ENCODE assay signal across 13 cellular contexts in the genomic region with DNA sequence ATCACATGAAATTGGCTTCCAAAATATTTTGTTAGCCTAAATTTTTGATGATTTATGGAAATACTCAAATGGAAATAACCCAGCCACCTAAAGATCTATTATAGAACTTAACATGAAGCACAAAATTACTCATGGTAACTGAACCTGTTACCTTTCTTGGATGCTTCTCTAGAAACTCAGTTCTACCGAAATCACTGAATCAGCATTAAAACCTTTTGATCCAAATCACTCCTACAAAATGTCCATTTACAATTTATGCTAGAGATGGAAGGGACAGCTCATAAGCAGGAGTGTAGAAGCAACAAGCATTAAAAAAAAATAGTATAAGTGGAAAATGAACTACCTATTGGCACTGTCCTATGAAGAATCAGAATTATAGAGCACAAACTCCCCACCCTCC. TPM values are rescaled to one million over a fixed set of nuclear protein-coding genes. Genes with fewer than 3 reads are reported as not detected.
DNase-seq lines count a peak whose midpoint lies in the region; ATAC-seq, FAIRE-seq and TF ChIP-seq lines count a peak whose summit lies in the region.
"Had no signal": no experiment of that assay in that cellular context is flagged by ENCODE, and none has a peak within 500 bp of the region (broad histone marks: within the 10 kb centered on the region; RNA-seq: fewer than 3 reads in every experiment).

No MANE protein-coding gene starts in this region.

- POLR2A ChIA-PET in PC-9 (lab: Charles Lee; ENCODE audit: unreplicated experiment) = no interaction called here
- POLR2A ChIA-PET in endothelial cell of umbilical vein (lab: Charles Lee) = no interaction called here

- CTCF ChIA-PET in activated naive CD4-positive, alpha-beta T cell treated with anti-CD3 and anti-CD28 coated beads for 36 hours (lab: Charles Lee) = interaction anchor here (0.9 to 1.6 kb wide), 3 partner anchors 7 to 28 kb away, joined by 4 to 7 read pairs (median 5); no protein-coding TSS in a partner anchor
- CTCF ChIA-PET in PC-9 (lab: Charles Lee) (interaction anchor here (0.7 kb wide), 1 partner anchor 79 kb away, joined by 5 read pairs; no protein-coding TSS in a partner anchor), endothelial cell of umbilical vein (lab: Charles Lee) (interaction anchor here (3.3 kb wide), 1 partner anchor 15 kb away, joined by 7 read pairs; no protein-coding TSS in a partner anchor)

- no peak for ATAC-seq in stimulated activated memory B cell treated with anti-CD40 and anti-IgM and Interleukin-4, amounts not matched to agents 10 μg/mL and 1 μg/mL and 100 μg/mL, for 72 hours
- ATAC-seq in HG02571 (IDR thresholded peaks at IDR 0.05; ENCODE audit: unreplicated experiment) (no peak), HG02642 (IDR thresholded peaks at IDR 0.05; ENCODE audit: poor library complexity, unreplicated experiment) (no peak)
- ATAC-seq: left lobe of liver had no signal

- peaks cover 60% of the 10 kb centered on the region for H3K4me1 Mint-ChIP-seq in activated naive CD4-positive, alpha-beta T cell treated with anti-CD3 and anti-CD28 coated beads for 36 hours (ENCODE audit: low read depth)
- H3K4me1 Mint-ChIP-seq in stimulated activated memory B cell treated with anti-CD40 and anti-IgM and Interleukin-4, amounts not matched to agents 10 μg/mL and 1 μg/mL and 100 μg/mL, for 72 hours = peaks cover 41% of the 10 kb centered on the region

- H3K9me2 ChIP-seq in PC-9 (ENCODE audit: insufficient read depth) = no peaks in the 10 kb centered on the region

- H3K4me3 ChIP-seq in PC-9 = peak overlapping the region; percentile 87; the same call in 1 of the 2 replicates
- H3K4me3 ChIP-seq in endothelial cell of umbilical vein (replicated peaks in 1 of 3; ENCODE audit: insufficient read depth in 1 of 3, low read depth in 1 of 3, low read length in 3 of 3) = no peak overlapping the region

- no peak overlapping the region for H3K27ac Mint-ChIP-seq in activated naive CD4-positive, alpha-beta T cell treated with anti-CD3 and anti-CD28 coated beads for 36 hours
- no peak overlapping the region for H3K27ac Mint-ChIP-seq in stimulated activated memory B cell treated with anti-CD40 and anti-IgM and Interleukin-4, amounts not matched to agents 10 μg/mL and 1 μg/mL and 100 μg/mL, for 72 hours
- H3K27ac Mint-ChIP-seq: dendritic cell treated with granulocyte-macrophage colony-stimulating factor and Interleukin-4, amounts not matched to agents 40 ng/mL and 50 ng/mL, for 4 days had no signal

- no peak overlapping the region for H3K9ac ChIP-seq in endothelial cell of umbilical vein (replicated peaks; ENCODE audit: extremely low read depth, insufficient read depth, low read length)

- H3K4me3 Mint-ChIP-seq in activated naive CD4-positive, alpha-beta T cell treated with anti-CD3 and anti-CD28 coated beads for 36 hours = peak overlapping the region; percentile 55
- H3K4me3 Mint-ChIP-seq in stimulated activated memory B cell treated with anti-CD40 and anti-IgM and Interleukin-4, amounts not matched to agents 10 μg/mL and 1 μg/mL and 100 μg/mL, for 72 hours = peak overlapping the region; percentile 32
- H3K4me3 Mint-ChIP-seq: dendritic cell treated with granulocyte-macrophage colony-stimulating factor and Interleukin-4, amounts not matched to agents 40 ng/mL and 50 ng/mL, for 4 days had no signal

- H3K79me2 ChIP-seq in PC-9 (ENCODE audit: low read depth) (peaks cover 79% of the 10 kb centered on the region), endothelial cell of umbilical vein (ENCODE audit: control insufficient read depth, insufficient read depth, low read length) (peaks cover 84% of the 10 kb centered on the region)

- H3K36me3 ChIP-seq in PC-9 (ENCODE audit: low read depth) (peaks cover 41% of the 10 kb centered on the region), endothelial cell of umbilical vein (ENCODE audit: control insufficient read depth in 2 of 2, extremely low read depth in 1 of 2, insufficient read depth in 2 of 2, low read length in 2 of 2) (peaks cover 0 to 5% of the 10 kb centered on the region in 2 experiments)

- dilution Hi-C loops in endothelial cell of umbilical vein (cut with MboI; ENCODE audit: extremely low pct_ligation_motif_present, low sequenced_read_pairs) = no loop called here

- H3K9me3 ChIP-seq in PC-9 (ENCODE audit: insufficient read depth, low read depth) (peaks cover 4% of the 10 kb centered on the region; the same call in 1 of the 2 replicates), endothelial cell of umbilical vein (replicated peaks; ENCODE audit: control insufficient read depth, insufficient read depth, low read length) (no peaks in the 10 kb centered on the region)

- DNase-seq in activated naive CD4-positive, alpha-beta T cell treated with anti-CD3 and anti-CD28 coated beads for 36 hours = no peak
- no peak for DNase-seq in activated naive CD4-positive, alpha-beta T cell treated with Interleukin-2 at 50 U/mL for 16 hours
- DNase-seq in PC-9 = no peak
- DNase-seq in endothelial cell of umbilical vein (ENCODE audit: low read depth, low spot score) = no peak
- DNase-seq in dermis blood vessel endothelial cell = no peak
- DNase-seq: activated effector memory CD4-positive, alpha-beta T cell treated with Interleukin-2 at 50 U/mL for 16 hours; foreskin melanocyte; posterior cingulate gyrus had no signal

- peaks cover 51% of the 10 kb centered on the region for H4K20me1 ChIP-seq in PC-9 (ENCODE audit: insufficient read depth)
- no peaks in the 10 kb centered on the region for H4K20me1 ChIP-seq in endothelial cell of umbilical vein (replicated peaks; ENCODE audit: control insufficient read depth, extremely low read depth, insufficient read depth, low read length)

- H3K27me3 ChIP-seq in PC-9 (ENCODE audit: insufficient read depth, low read depth) (no peaks in the 10 kb centered on the region), endothelial cell of umbilical vein (ENCODE audit: control insufficient read depth in 2 of 2, insufficient read depth in 2 of 2, low read length in 2 of 2) (no peaks in the 10 kb centered on the region)

- no peaks in the 10 kb centered on the region for H3K9me1 ChIP-seq in endothelial cell of umbilical vein (replicated peaks; ENCODE audit: control insufficient read depth, extremely low read depth, insufficient read depth, low read length)

- H3K27ac ChIP-seq in PC-9 (no peak overlapping the region), endothelial cell of umbilical vein (ENCODE audit: insufficient read depth, low read depth, low read length) (no peak overlapping the region)

- peaks cover 45% of the 10 kb centered on the region for H3K36me3 Mint-ChIP-seq in activated naive CD4-positive, alpha-beta T cell treated with anti-CD3 and anti-CD28 coated beads for 36 hours (ENCODE audit: low read depth)
- H3K36me3 Mint-ChIP-seq in stimulated activated memory B cell treated with anti-CD40 and anti-IgM and Interleukin-4, amounts not matched to agents 10 μg/mL and 1 μg/mL and 100 μg/mL, for 72 hours = peaks cover 23% of the 10 kb centered on the region

- H3K9me3 Mint-ChIP-seq in activated naive CD4-positive, alpha-beta T cell treated with anti-CD3 and anti-CD28 coated beads for 36 hours = no peaks in the 10 kb centered on the region
- H3K9me3 Mint-ChIP-seq in stimulated activated memory B cell treated with anti-CD40 and anti-IgM and Interleukin-4, amounts not matched to agents 10 μg/mL and 1 μg/mL and 100 μg/mL, for 72 hours = no peaks in the 10 kb centered on the region
- H3K9me3 Mint-ChIP-seq: dendritic cell treated with granulocyte-macrophage colony-stimulating factor and Interleukin-4, amounts not matched to agents 40 ng/mL and 50 ng/mL, for 4 days had no signal

- no peak for TF ChIP-seq POLR2A in endothelial cell of umbilical vein (IDR thresholded peaks at IDR 0.05; ENCODE audit: low read depth, low read length)

- intact Hi-C loops in activated naive CD4-positive, alpha-beta T cell treated with anti-CD3 and anti-CD28 coated beads for 36 hours (cut with micrococcal nuclease) = loop anchor here (5.0 kb wide), 2 partner anchors 298 to 618 kb away; a partner anchor contains a TSS
- intact Hi-C loops in PC-9 (cut with micrococcal nuclease; ENCODE audit: unreplicated experiment) = loop anchor here (10.0 kb wide), 2 partner anchors 300 to 680 kb away; no protein-coding TSS in a partner anchor
- intact Hi-C loops in endothelial cell of umbilical vein (cut with micrococcal nuclease) = loop anchor here (5.0 kb wide), 2 partner anchors 888 to 1453 kb away; a partner anchor contains a TSS

- peaks cover 21% of the 10 kb centered on the region for H3K4me1 ChIP-seq in PC-9 (replicated peaks; ENCODE audit: insufficient read depth)
- H3K4me1 ChIP-seq in endothelial cell of umbilical vein (ENCODE audit: control insufficient read depth, extremely low read depth, insufficient read depth, low read length) = peaks cover 14% of the 10 kb centered on the region

- BruUV-seq in PC-9 (replicated peaks; lab: Mats Ljungman, UMichigan) (no TSS peak), endothelial cell of umbilical vein (replicated peaks; lab: Mats Ljungman, UMichigan) (no TSS peak)

- FAIRE-seq in endothelial cell of umbilical vein (lab: Jason Lieb, UNC) = no peak

- TF ChIP-seq CTCF in PC-9 (conservative IDR thresholded peaks at IDR 0.05) (no peak), endothelial cell of umbilical vein (IDR thresholded peaks at IDR 0.05; ENCODE audit: extremely low read depth in 1 of 2, insufficient read depth in 1 of 2, low read depth in 1 of 2, low read length in 2 of 2) (no peak)

- H2AFZ ChIP-seq in PC-9 (no peak overlapping the region), endothelial cell of umbilical vein (ENCODE audit: low read depth, low read length) (no peak overlapping the region)

- H3K27me3 Mint-ChIP-seq in activated naive CD4-positive, alpha-beta T cell treated with anti-CD3 and anti-CD28 coated beads for 36 hours (ENCODE audit: low read depth) = no peaks in the 10 kb centered on the region
- H3K27me3 Mint-ChIP-seq in stimulated activated memory B cell treated with anti-CD40 and anti-IgM and Interleukin-4, amounts not matched to agents 10 μg/mL and 1 μg/mL and 100 μg/mL, for 72 hours = no peaks in the 10 kb centered on the region
- H3K27me3 Mint-ChIP-seq: dendritic cell treated with granulocyte-macrophage colony-stimulating factor and Interleukin-4, amounts not matched to agents 40 ng/mL and 50 ng/mL, for 4 days had no signal

- H3K4me2 ChIP-seq in PC-9 (peak overlapping the region; percentile 82), endothelial cell of umbilical vein (ENCODE audit: insufficient read depth, low read length) (peak overlapping the region; percentile 96)

- H3F3A ChIP-seq in PC-9 (ENCODE audit: insufficient read depth, low read depth) = peaks cover 10% of the 10 kb centered on the region; the same call in 1 of the 2 replicates

RNA-seq across cellular contexts. Expression of a gene that starts 2.1 kb away (rescaled TPM):
- total RNA-seq in activated naive CD4-positive, alpha-beta T cell treated with anti-CD3 and anti-CD28 coated beads for 36 hours = 100 to 1,000 TPM; 123 to 128 TPM
- total RNA-seq in PC-9 (2021) = 94.1 and 119 TPM in 2 replicates
- 99.5 and 123 TPM in 2 replicates for total RNA-seq in endothelial cell of umbilical vein
- polyA plus RNA-seq in endothelial cell of umbilical vein = 51.5 and 58.2 TPM in 2 replicates
- 51.0 and 53.9 TPM in 2 replicates for polyA plus RNA-seq in endothelial cell of umbilical vein (2011; cell fraction: cytosol; rRNA removed)
- polyA plus RNA-seq in endothelial cell of umbilical vein (2011; cell fraction: nucleus; rRNA removed) = 173 and 174 TPM in 2 replicates
- 92.4 and 98.1 TPM in 2 replicates for polyA plus RNA-seq in endothelial cell of umbilical vein (2012)
- 376 and 386 TPM in 2 replicates for polyA minus RNA-seq in endothelial cell of umbilical vein
- 60.0 TPM for polyA minus RNA-seq in endothelial cell of umbilical vein (2011; cell fraction: cytosol; rRNA and poly(A)+ RNA removed)
- 236 and 283 TPM in 2 replicates for polyA minus RNA-seq in endothelial cell of umbilical vein (2011; cell fraction: nucleus; rRNA and poly(A)+ RNA removed)
- 134 and 159 TPM in 2 replicates for total RNA-seq in dermis blood vessel endothelial cell

RNA-seq across cellular contexts. Expression of a gene that starts 3.3 kb away (rescaled TPM):
- total RNA-seq in activated naive CD4-positive, alpha-beta T cell treated with anti-CD3 and anti-CD28 coated beads for 36 hours = 10 to 100 TPM; 17.0 to 17.2 TPM
- total RNA-seq in PC-9 (2021) (24.5 and 27.2 TPM in 2 replicates), endothelial cell of umbilical vein (34.7 and 36.5 TPM in 2 replicates), dermis blood vessel endothelial cell (29.6 and 41.4 TPM in 2 replicates)
- polyA plus RNA-seq in endothelial cell of umbilical vein = 48.9 and 57.8 TPM in 2 replicates
- 52.9 and 66.7 TPM in 2 replicates for polyA plus RNA-seq in endothelial cell of umbilical vein (2011; cell fraction: cytosol; rRNA removed)
- 38.2 and 60.1 TPM in 2 replicates for polyA plus RNA-seq in endothelial cell of umbilical vein (2011; cell fraction: nucleus; rRNA removed)
- polyA plus RNA-seq in endothelial cell of umbilical vein (2012) = 20.8 and 24.0 TPM in 2 replicates
- 16.3 and 22.7 TPM in 2 replicates for polyA minus RNA-seq in endothelial cell of umbilical vein
- polyA minus RNA-seq in endothelial cell of umbilical vein (2011; cell fraction: cytosol; rRNA and poly(A)+ RNA removed) = 13.0 TPM
- polyA minus RNA-seq in endothelial cell of umbilical vein (2011; cell fraction: nucleus; rRNA and poly(A)+ RNA removed) = 13.0 and 22.5 TPM in 2 replicates
